In genomic region chr18:37482433-37482832, GRCh38 we compare ENCODE assay signal across 27 cellular contexts.
"Had no signal": no experiment of that assay in that cellular context is flagged by ENCODE, and none has a peak within 500 bp of the region (broad histone marks: within the 10 kb centered on the region; RNA-seq: fewer than 3 reads in every experiment).

No MANE protein-coding gene starts in this region.

- H3K27ac ChIP-seq: left ventricle myocardium inferior, pancreas, prostate gland, skin epidermis, suprapubic skin, transverse colon, upper lobe of left lung had no signal

- H3K9me3 ChIP-seq: left ventricle myocardium inferior, mucosa of descending colon, pancreas, prostate gland, suprapubic skin, transverse colon, upper lobe of left lung had no signal

- H3K9me3 Mint-ChIP-seq: natural killer cell treated with Interleukin-12 subunit alpha and Interleukin-12 subunit beta and Interleukin-15 and Interleukin-18, amount 100 ng/mL, for 72 hours; stimulated activated naive CD8-positive, alpha-beta T cell treated with anti-CD3 and anti-CD28 coated beads, Interleukin-15, Interleukin-2, amounts not matched to agents 100 ng/mL and 50 ng/mL, for 24 hours had no signal

- H3K4me3 ChIP-seq: left ventricle myocardium inferior, lung, mucosa of descending colon, pancreas, prostate gland, skin epidermis, suprapubic skin, transverse colon, upper lobe of left lung had no signal

- ATAC-seq: left colon; mucosa of descending colon; naive thymus-derived CD4-positive, alpha-beta T cell; natural killer cell treated with Interleukin-12 subunit alpha and Interleukin-12 subunit beta and Interleukin-15 and Interleukin-18, amount 100 ng/mL, for 72 hours; pancreas; right cardiac atrium; sciatic nerve; stimulated activated effector memory CD8-positive, alpha-beta T cell treated with anti-CD3 and anti-CD28 coated beads, Interleukin-12 subunit alpha, Interleukin-12 subunit beta, amount 100 ng/mL, for 72 hours had no signal

- H3K4me3 Mint-ChIP-seq: naive thymus-derived CD4-positive, alpha-beta T cell; natural killer cell treated with Interleukin-12 subunit alpha and Interleukin-12 subunit beta and Interleukin-15 and Interleukin-18, amount 100 ng/mL, for 72 hours; stimulated activated effector memory CD8-positive, alpha-beta T cell treated with anti-CD3 and anti-CD28 coated beads, Interleukin-12 subunit alpha, Interleukin-12 subunit beta, amount 100 ng/mL, for 72 hours; stimulated activated naive CD8-positive, alpha-beta T cell treated with anti-CD3 and anti-CD28 coated beads, Interleukin-15, Interleukin-2, amounts not matched to agents 100 ng/mL and 50 ng/mL, for 24 hours had no signal

- H3K4me1 ChIP-seq: pancreas, prostate gland had no signal

- H3K27ac Mint-ChIP-seq: naive thymus-derived CD4-positive, alpha-beta T cell; natural killer cell treated with Interleukin-12 subunit alpha and Interleukin-12 subunit beta and Interleukin-15 and Interleukin-18, amount 100 ng/mL, for 72 hours; stimulated activated effector memory CD8-positive, alpha-beta T cell treated with anti-CD3 and anti-CD28 coated beads, Interleukin-12 subunit alpha, Interleukin-12 subunit beta, amount 100 ng/mL, for 72 hours; stimulated activated naive CD8-positive, alpha-beta T cell treated with anti-CD3 and anti-CD28 coated beads, Interleukin-15, Interleukin-2, amounts not matched to agents 100 ng/mL and 50 ng/mL, for 24 hours had no signal

- H3K36me3 Mint-ChIP-seq: natural killer cell treated with Interleukin-12 subunit alpha and Interleukin-12 subunit beta and Interleukin-15 and Interleukin-18, amount 100 ng/mL, for 72 hours; stimulated activated effector memory CD8-positive, alpha-beta T cell treated with anti-CD3 and anti-CD28 coated beads, Interleukin-12 subunit alpha, Interleukin-12 subunit beta, amount 100 ng/mL, for 72 hours had no signal

- H3K36me3 ChIP-seq: left ventricle myocardium inferior, pancreas, prostate gland, suprapubic skin, transverse colon, upper lobe of left lung had no signal

- DNase-seq: hippocampal formation; kidney glomerular epithelial cell; left colon; left ventricle myocardium inferior; mesendoderm; midbrain; mucosa of descending colon; naive thymus-derived CD4-positive, alpha-beta T cell; pancreas; posterior cingulate gyrus; retina; right cardiac atrium; stimulated activated CD4-positive, alpha-beta T cell treated with anti-CD3 and anti-CD28 coated beads, Interleukin-12 subunit alpha, Interleukin-12 subunit beta, amount 100 ng/mL, for 4 hours; stimulated activated CD4-positive, alpha-beta T cell treated with anti-CD3 and anti-CD28 coated beads, Interleukin-15, amount 100 ng/mL, for 24 hours; stimulated activated CD4-positive, alpha-beta T cell treated with anti-CD3 and anti-CD28 coated beads, Interleukin-2, amount 100 ng/mL, for 24 hours; stimulated activated CD4-positive, alpha-beta T cell treated with anti-CD3 and anti-CD28 coated beads, Interleukin-4, amount 100 ng/mL, for 24 hours; stimulated activated naive CD4-positive, alpha-beta T cell; transverse colon; upper lobe of left lung had no signal
